In genomic region chrX:38879631-38880220, GRCh38 we compare ENCODE assay signal across 8 cellular contexts.
DNase-seq lines count a peak whose midpoint lies in the region; ATAC-seq and TF ChIP-seq lines count a peak whose summit lies in the region.

No MANE protein-coding gene starts in this region.

- H3K27ac Mint-ChIP-seq in T-cell: peak overlapping the region; percentile 49 to 79

- TF ChIP-seq CTCF in stomach (IDR thresholded peaks at IDR 0.05): no peak

- H3K27ac ChIP-seq in stomach: peak overlapping the region in 3 of 5 donors; percentile 18 to 61 (median 57)

- POLR2A ChIA-PET in T-cell (lab: Charles Lee): no interaction called here

- ATAC-seq in GM19452 (IDR thresholded peaks at IDR 0.05; ENCODE audit: unreplicated experiment) (peak; percentile 62), HG03575 (IDR thresholded peaks at IDR 0.05; ENCODE audit: extremely low read depth, insufficient number of reproducible peaks, low FRiP score, unreplicated experiment) (peak; percentile 29), T-cell (replicated peaks in 1 of 4) (peak in 3 of 4 experiments; percentile 78 to 92 (median 85))
- no peak for ATAC-seq in activated T-cell treated with anti-CD3 and anti-CD28 coated beads, Interleukin-2, amount 50 U/mL, for 4 hours

- no peaks in the 10 kb centered on the region for H3K36me3 Mint-ChIP-seq in T-cell
- no peaks in the 10 kb centered on the region for H3K36me3 Mint-ChIP-seq in activated T-cell treated with anti-CD3 and anti-CD28 coated beads, Interleukin-2, amount 50 U/mL, for 4 hours (ENCODE audit: insufficient read depth)

- H3K27me3 Mint-ChIP-seq in T-cell: no peaks in the 10 kb centered on the region
- no peaks in the 10 kb centered on the region for H3K27me3 Mint-ChIP-seq in activated T-cell treated with anti-CD3 and anti-CD28 coated beads, Interleukin-2, amount 50 U/mL, for 4 hours (ENCODE audit: low read depth)

- H3K4me3 ChIP-seq in stomach: no peak overlapping the region

- H3K9me3 ChIP-seq in stomach: no peaks in the 10 kb centered on the region

- peaks cover 16 to 26% (median 20%) of the 10 kb centered on the region in 3 donors for H3K4me1 Mint-ChIP-seq in T-cell
- peaks cover 20% of the 10 kb centered on the region for H3K4me1 Mint-ChIP-seq in activated T-cell treated with anti-CD3 and anti-CD28 coated beads, Interleukin-2, amount 50 U/mL, for 4 hours (ENCODE audit: low read depth)

- no peak for TF ChIP-seq POLR2A in stomach (IDR thresholded peaks at IDR 0.05)

- intact Hi-C loops in stomach (cut with DNase I; ENCODE audit: low total_unique reads): no loop called here

- peak; percentile 46 for DNase-seq in CMK (ENCODE audit: low read depth)
- DNase-seq in T-cell: peak in 23 of 34 experiments; percentile 1 to 42 (median 7)
- peak; percentile 32 for DNase-seq in stomach
- DNase-seq in NCI-H2081 treated with DMSO at 0.1 percent for 48 hours (lab: John Stamatoyannopoulos, UW): no peak
- DNase-seq in activated T-cell treated with anti-CD3 and anti-CD28 coated beads, Interleukin-2, amount 50 U/mL, for 4 hours: no peak
- DNase-seq in activated effector memory CD4-positive, alpha-beta T cell treated with Interleukin-2 at 50 U/mL for 16 hours: no peak

- TF ChIP-seq EP300 in stomach (IDR thresholded peaks at IDR 0.05): no peak

- H3K27me3 ChIP-seq in stomach: peaks cover 0 to 4% (median 0%) of the 10 kb centered on the region in 3 donors

- H3K4me3 Mint-ChIP-seq in T-cell: peak overlapping the region in 1 of 3 donors; percentile 41
- no peak overlapping the region for H3K4me3 Mint-ChIP-seq in activated T-cell treated with anti-CD3 and anti-CD28 coated beads, Interleukin-2, amount 50 U/mL, for 4 hours

- CTCF ChIA-PET in T-cell (lab: Charles Lee): interaction anchor here in 1 of 2 donors (0.5 kb wide), 1 partner anchor 283 kb away, joined by 3 read pairs; no protein-coding TSS in a partner anchor

- WGBS in stomach, 5 donors: 25 to 54% (median 36%) methylated on average over 3 to 4 of the region's 4 CpGs

- no peaks in the 10 kb centered on the region for H3K36me3 ChIP-seq in stomach

- H3K9me3 Mint-ChIP-seq in T-cell: no peaks in the 10 kb centered on the region
- peaks cover 5% of the 10 kb centered on the region for H3K9me3 Mint-ChIP-seq in activated T-cell treated with anti-CD3 and anti-CD28 coated beads, Interleukin-2, amount 50 U/mL, for 4 hours

- H3K4me1 ChIP-seq in stomach: peaks cover 0 to 9% (median 0%) of the 10 kb centered on the region in 4 donors

Comparison
In these comparisons a context has a peak if more than half of its experiments do, and no peak if none do; other contexts are left out.
1. DNase-seq: peak in CMK (single experiment), T-cell (23 of 34) and stomach (single experiment); none in NCI-H2081 treated with DMSO at 0.1 percent for 48 hours (single experiment), activated T-cell treated with anti-CD3 and anti-CD28 coated beads, Interleukin-2, amount 50 U/mL, for 4 hours (single experiment) and activated effector memory CD4-positive, alpha-beta T cell treated with Interleukin-2 at 50 U/mL for 16 hours (single experiment).
2. ATAC-seq: peak in GM19452 (single experiment), HG03575 (single experiment) and T-cell (3 of 4); none in activated T-cell treated with anti-CD3 and anti-CD28 coated beads, Interleukin-2, amount 50 U/mL, for 4 hours (0 of 2).